Comparison of ENCODE assay signal across 8 cellular contexts in the genomic region with DNA sequence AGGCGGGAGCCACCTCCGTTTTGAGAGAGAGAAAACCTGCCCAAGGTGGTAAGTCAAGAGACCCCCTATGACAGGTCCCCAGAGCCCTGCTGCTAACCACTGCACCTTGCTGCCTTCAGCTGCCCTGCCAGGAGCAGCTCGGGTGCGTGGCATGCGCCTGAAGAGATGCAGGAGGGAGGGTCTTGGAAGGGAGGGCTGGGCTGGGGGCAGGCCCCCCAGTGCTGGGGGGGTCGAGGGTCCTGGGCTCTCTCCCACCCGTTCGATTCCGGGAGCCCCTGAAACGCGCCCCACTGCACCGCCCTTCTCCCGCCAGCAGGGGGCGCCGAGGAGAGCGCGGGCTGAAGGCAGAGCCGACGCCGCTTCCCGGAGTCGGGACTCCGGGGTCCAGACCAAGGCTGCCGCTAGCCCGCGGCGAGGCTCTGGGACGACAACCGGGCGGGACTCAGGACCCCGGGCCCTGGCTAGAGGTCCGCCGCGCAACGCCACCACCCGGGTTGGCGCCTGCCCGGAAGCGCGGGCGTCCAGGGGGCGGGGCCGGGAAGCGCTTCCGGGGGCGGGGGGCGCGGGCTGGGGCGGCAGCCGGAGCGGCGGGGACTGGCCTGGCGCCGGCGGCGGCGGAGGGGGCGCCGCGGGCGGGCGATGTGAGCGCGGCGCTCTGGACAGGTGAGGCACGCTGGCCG. TPM values are rescaled to one million over a fixed set of nuclear protein-coding genes. Genes with fewer than 3 reads are reported as not detected.
DNase-seq lines count a peak whose midpoint lies in the region; ATAC-seq and TF ChIP-seq lines count a peak whose summit lies in the region.

A gene with protein sequence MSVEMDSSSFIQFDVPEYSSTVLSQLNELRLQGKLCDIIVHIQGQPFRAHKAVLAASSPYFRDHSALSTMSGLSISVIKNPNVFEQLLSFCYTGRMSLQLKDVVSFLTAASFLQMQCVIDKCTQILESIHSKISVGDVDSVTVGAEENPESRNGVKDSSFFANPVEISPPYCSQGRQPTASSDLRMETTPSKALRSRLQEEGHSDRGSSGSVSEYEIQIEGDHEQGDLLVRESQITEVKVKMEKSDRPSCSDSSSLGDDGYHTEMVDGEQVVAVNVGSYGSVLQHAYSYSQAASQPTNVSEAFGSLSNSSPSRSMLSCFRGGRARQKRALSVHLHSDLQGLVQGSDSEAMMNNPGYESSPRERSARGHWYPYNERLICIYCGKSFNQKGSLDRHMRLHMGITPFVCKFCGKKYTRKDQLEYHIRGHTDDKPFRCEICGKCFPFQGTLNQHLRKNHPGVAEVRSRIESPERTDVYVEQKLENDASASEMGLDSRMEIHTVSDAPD (plus strand): TSS at position 563 of the 680 bp plus-strand sequence. CDS start 18,761 bp downstream, outside the sequence.

- H3K36me3 ChIP-seq in Karpas-422 (ENCODE audit: insufficient read depth, low read length) (no peaks in the 10 kb centered on the region; the same call in 1 of the 2 replicates), hepatocyte (replicated peaks; ENCODE audit: insufficient read depth, low read depth) (no peaks in the 10 kb centered on the region), gastrocnemius medialis (no peaks in the 10 kb centered on the region)

- intact Hi-C loops in gastrocnemius medialis (cut with DNase I; ENCODE audit: low total_unique reads) = loop anchor here (2.0 to 5.0 kb wide), 2 partner anchors 53 to 55 kb away; a partner anchor contains a TSS

- no peaks in the 10 kb centered on the region for H4K20me1 ChIP-seq in Karpas-422 (ENCODE audit: insufficient read depth, low read depth, low read length)
- peaks cover 14% of the 10 kb centered on the region for H4K20me1 ChIP-seq in hepatocyte (ENCODE audit: insufficient read depth, poor library complexity, severe bottlenecking)

- H3K4me2 ChIP-seq in Karpas-422 (ENCODE audit: low read depth, low read length, poor library complexity, severe bottlenecking) (peak within 1 kb of the TSS; percentile 83), hepatocyte (peak within 1 kb of the TSS; percentile 87)

- no peaks in the 10 kb centered on the region for H3K27me3 ChIP-seq in Karpas-422 (ENCODE audit: low read length)
- H3K27me3 ChIP-seq in hepatocyte = no peaks in the 10 kb centered on the region
- H3K27me3 ChIP-seq in gastrocnemius medialis = no peaks in the 10 kb centered on the region

- H3K9ac ChIP-seq in Karpas-422 (ENCODE audit: low read length) = peak within 1 kb of the TSS; percentile 80

- WGBS in hepatocyte (ENCODE audit: low lambda C conversion rate, missing lambda C conversion rate) = under 1% methylated on average over 26 of the region's 67 CpGs

- DNase-seq in GM03348 (ENCODE audit: low spot score) (peak; percentile 92), Karpas-422 (peak; percentile 87), T-helper 2 cell (peak; percentile 59 to 71 (median 64)), hepatocyte (ENCODE audit: low spot score) (peak; percentile 87), gastrocnemius medialis (peak; percentile 40 to 54)

- H3K79me2 ChIP-seq in Karpas-422 (ENCODE audit: low read length) = peaks cover 29% of the 10 kb centered on the region
- H3K79me2 ChIP-seq in hepatocyte = peaks cover 44% of the 10 kb centered on the region

- H3K9me2 ChIP-seq in Karpas-422 (replicated peaks; ENCODE audit: insufficient read depth, low read length) (no peaks in the 10 kb centered on the region), hepatocyte (replicated peaks; ENCODE audit: insufficient read depth) (no peaks in the 10 kb centered on the region)

- no peak for TF ChIP-seq POLR2A in gastrocnemius medialis (IDR thresholded peaks at IDR 0.05)

- H3K9me3 ChIP-seq in Karpas-422 (ENCODE audit: low read length) (no peaks in the 10 kb centered on the region), hepatocyte (ENCODE audit: low read depth) (no peaks in the 10 kb centered on the region), gastrocnemius medialis (no peaks in the 10 kb centered on the region)

- H3K4me1 ChIP-seq in Karpas-422 (ENCODE audit: low read length) = peaks cover 34% of the 10 kb centered on the region
- peaks cover 11% of the 10 kb centered on the region for H3K4me1 ChIP-seq in hepatocyte (ENCODE audit: insufficient read depth)
- peaks cover 40 to 44% of the 10 kb centered on the region in 2 donors for H3K4me1 ChIP-seq in gastrocnemius medialis

- in situ Hi-C loops in gastrocnemius medialis (cut with MboI; ENCODE audit: low sequenced_read_pairs in 4 of 4) = no loop called here

- TF ChIP-seq CTCF in hepatocyte (IDR thresholded peaks at IDR 0.05; ENCODE audit: poor library complexity) (peak; percentile 100), gastrocnemius medialis (IDR thresholded peaks at IDR 0.05 in 4 of 5, conservative IDR thresholded peaks at IDR 0.05 in 1 of 5) (peak; percentile 99 to 100 (median 100))

- H3K4me3 ChIP-seq in Karpas-422 (ENCODE audit: low read length) (peak within 1 kb of the TSS; percentile 86), hepatocyte (peak within 1 kb of the TSS; percentile 99), gastrocnemius medialis (peak within 1 kb of the TSS; percentile 87 to 95 (median 90))

- ATAC-seq in GM21723 (IDR thresholded peaks at IDR 0.05; ENCODE audit: unreplicated experiment) (peak; percentile 68), gastrocnemius medialis (peak; percentile 72 to 83), HG03457 (IDR thresholded peaks at IDR 0.05; ENCODE audit: unreplicated experiment) (no peak)

- H3K27ac ChIP-seq in Karpas-422 (ENCODE audit: low read length) (no peak within 1 kb of the TSS), angular gyrus (ENCODE audit: low read depth, low read length) (peak within 1 kb of the TSS; percentile 68), hepatocyte (peak within 1 kb of the TSS; percentile 99), gastrocnemius medialis (peak within 1 kb of the TSS; percentile 95 to 98 (median 98))

- H2AFZ ChIP-seq in Karpas-422 (ENCODE audit: low read length) = peak within 1 kb of the TSS; percentile 71
- peak within 1 kb of the TSS; percentile 90 for H2AFZ ChIP-seq in hepatocyte

RNA-seq across cellular contexts. Expression of the gene that starts here (rescaled TPM):
- 4.6 and 8.1 TPM in 2 replicates for total RNA-seq in Karpas-422 (2014; rRNA removed; shearing (Covaris generic); ENCODE audit: low replicate concordance)
- 21.0 and 21.3 TPM in 2 replicates for total RNA-seq in hepatocyte
- 5.3 and 6.1 TPM in 2 replicates for polyA plus RNA-seq in hepatocyte
- 1 to 10 TPM; 6.2 to 8.7 (median 6.9) TPM for total RNA-seq in gastrocnemius medialis
